Comparison of ENCODE assay signal across 8 cellular contexts in genomic region chr19:13748169-13748884, GRCh38. TPM values are rescaled to one million over a fixed set of nuclear protein-coding genes. Genes with fewer than 3 reads are reported as not detected.
DNase-seq lines count a peak whose midpoint lies in the region; ATAC-seq and TF ChIP-seq lines count a peak whose summit lies in the region.

No MANE protein-coding gene starts in this region.

- no peak for DNase-seq in HCT116 (ENCODE audit: low read depth, low spot score)
- DNase-seq in UCSD-AML1 (lab: John Stamatoyannopoulos, UW; ENCODE audit: unreplicated experiment), result peak; percentile 23
- DNase-seq in esophagus squamous epithelium (lab: John Stamatoyannopoulos, UW), result no peak
- peak; percentile 82 for DNase-seq in osteoblast (ENCODE audit: insufficient read length, low spot score, missing footprints)
- no peak for DNase-seq in cerebellar nuclear complex (lab: John Stamatoyannopoulos, UW)

- RAD21 ChIA-PET in HCT116 (lab: Charles Lee; ENCODE audit: low non-redundant PET in 1 of 2, low total read pairs in 2 of 2, uncharacterized antibody in 2 of 2, unreplicated experiment in 2 of 2), result no interaction called here

- peaks cover 24 to 39% (median 32%) of the 10 kb centered on the region in 11 experiments for H3K36me3 ChIP-seq in BLaER1 treated with 17β-estradiol and CSF1 and Interleukin-3, amounts not matched to agents 10 nM and 100 nM
- H3K36me3 ChIP-seq in HCT116 (ENCODE audit: control insufficient read depth in 1 of 2, insufficient read depth in 2 of 2, low read length in 2 of 2) (peaks cover 0 to 3% of the 10 kb centered on the region in 2 experiments; a peak in 2 of 4 replicates), esophagus squamous epithelium (peaks cover 0 to 26% (median 14%) of the 10 kb centered on the region in 3 donors), osteoblast (ENCODE audit: insufficient read depth, low read length) (peaks cover 16% of the 10 kb centered on the region)

- H2AFZ ChIP-seq in HCT116 (ENCODE audit: low read depth, low read length, poor library complexity, severe bottlenecking) (no peak overlapping the region), osteoblast (ENCODE audit: low read length) (peak overlapping the region; percentile 72)

- H3K27me3 ChIP-seq in BLaER1 treated with 17β-estradiol and CSF1 and Interleukin-3, amounts not matched to agents 10 nM and 100 nM, result no peaks in the 10 kb centered on the region
- H3K27me3 ChIP-seq in HCT116 (ENCODE audit: insufficient read depth, low read length), result no peaks in the 10 kb centered on the region
- no peaks in the 10 kb centered on the region for H3K27me3 ChIP-seq in esophagus squamous epithelium
- H3K27me3 ChIP-seq in osteoblast (ENCODE audit: insufficient read depth, low read length), result no peaks in the 10 kb centered on the region

- H3K9me2 ChIP-seq in HCT116 (ENCODE audit: insufficient read depth), result no peaks in the 10 kb centered on the region

- H3K4me1 ChIP-seq in BLaER1 treated with 17β-estradiol and CSF1 and Interleukin-3, amounts not matched to agents 10 nM and 100 nM, result peaks cover 15 to 58% (median 29%) of the 10 kb centered on the region in 10 experiments
- H3K4me1 ChIP-seq in HCT116 (ENCODE audit: control insufficient read depth in 1 of 2, insufficient read depth in 2 of 2, low read length in 2 of 2), result peaks cover 2 to 16% of the 10 kb centered on the region in 2 experiments; a peak in 3 of 4 replicates
- peaks cover 10 to 36% (median 11%) of the 10 kb centered on the region in 3 donors for H3K4me1 ChIP-seq in esophagus squamous epithelium
- peaks cover 3% of the 10 kb centered on the region for H3K4me1 ChIP-seq in osteoblast (ENCODE audit: insufficient read depth, low read length)

- TF ChIP-seq RAD21 in HCT116 (IDR thresholded peaks at IDR 0.05; ENCODE audit: low read depth), result no peak

- TF ChIP-seq CTCF in HCT116 (IDR thresholded peaks at IDR 0.05 in 2 of 3, conservative IDR thresholded peaks at IDR 0.05 in 1 of 3; ENCODE audit: borderline replicate concordance in 1 of 3, insufficient read depth in 1 of 3, low read depth in 2 of 3, low read length in 2 of 3) (no peak), esophagus squamous epithelium (IDR thresholded peaks at IDR 0.05) (peak in 1 of 6 experiments; percentile 3), osteoblast (IDR thresholded peaks at IDR 0.05; ENCODE audit: extremely low read depth, low read depth, low read length) (no peak)

- H3K27ac ChIP-seq in BLaER1 treated with 17β-estradiol and CSF1 and Interleukin-3, amounts not matched to agents 10 nM and 100 nM, result peak overlapping the region; percentile 76 to 90 (median 84)
- H3K27ac ChIP-seq in HCT116 (ENCODE audit: low read depth, low read length) (peak overlapping the region; percentile 83), esophagus squamous epithelium (peak overlapping the region; percentile 93 to 98 (median 96)), osteoblast (ENCODE audit: low read depth, low read length) (peak overlapping the region; percentile 96)

- BruUV-seq in HCT116 (replicated peaks; lab: Mats Ljungman, UMichigan), result TSS peak; percentile 89

- peak overlapping the region; percentile 71 to 96 (median 92) for H3K4me3 ChIP-seq in BLaER1 treated with 17β-estradiol and CSF1 and Interleukin-3, amounts not matched to agents 10 nM and 100 nM
- H3K4me3 ChIP-seq in HCT116 (replicated peaks in 1 of 2; ENCODE audit: low read depth in 1 of 2, low read length in 2 of 2), result peak overlapping the region; percentile 75 to 78
- H3K4me3 ChIP-seq in esophagus squamous epithelium, result peak overlapping the region; percentile 62 to 95 (median 91)
- H3K4me3 ChIP-seq in osteoblast (ENCODE audit: insufficient read depth, low read length), result peak overlapping the region; percentile 96

- intact Hi-C loops in HCT116 (cut with micrococcal nuclease), result no loop called here
- intact Hi-C loops in esophagus squamous epithelium (cut with DNase I), result no loop called here

- H3K4me2 ChIP-seq in BLaER1 treated with 17β-estradiol and CSF1 and Interleukin-3, amounts not matched to agents 10 nM and 100 nM, result peak overlapping the region; percentile 82 to 98 (median 96)
- H3K4me2 ChIP-seq in HCT116 (ENCODE audit: low read length), result peak overlapping the region; percentile 85
- peak overlapping the region; percentile 91 for H3K4me2 ChIP-seq in osteoblast (ENCODE audit: insufficient read depth, low read length)

- peaks cover 0 to 25% (median 7%) of the 10 kb centered on the region in 11 experiments; a peak in 9 of 22 replicates for H4K20me1 ChIP-seq in BLaER1 treated with 17β-estradiol and CSF1 and Interleukin-3, amounts not matched to agents 10 nM and 100 nM
- H4K20me1 ChIP-seq in HCT116 (ENCODE audit: insufficient read depth) (no peaks in the 10 kb centered on the region), osteoblast (ENCODE audit: insufficient read depth, low read length) (peaks cover 5% of the 10 kb centered on the region)

- TF ChIP-seq POLR2A in HCT116 (IDR thresholded peaks at IDR 0.05; ENCODE audit: borderline replicate concordance, extremely low read depth, insufficient read depth, insufficient read length) (no peak), esophagus squamous epithelium (IDR thresholded peaks at IDR 0.05) (no peak)

- H3K79me2 ChIP-seq in HCT116 (ENCODE audit: insufficient read depth, low read length) (peaks cover 22% of the 10 kb centered on the region), osteoblast (ENCODE audit: insufficient read depth, low read length) (peaks cover 36% of the 10 kb centered on the region)

- ATAC-seq in HCT116 (no peak), GM19455 (IDR thresholded peaks at IDR 0.05; ENCODE audit: unreplicated experiment) (no peak), HG03045 (IDR thresholded peaks at IDR 0.05; ENCODE audit: unreplicated experiment) (no peak)

- peak overlapping the region; percentile 82 to 92 (median 90) for H3K9ac ChIP-seq in BLaER1 treated with 17β-estradiol and CSF1 and Interleukin-3, amounts not matched to agents 10 nM and 100 nM
- H3K9ac ChIP-seq in HCT116 (ENCODE audit: low read length), result peak overlapping the region; percentile 92

- WGBS in esophagus squamous epithelium, 2 donors, result 1 to 3% methylated on average over 18 to 25 of the region's 25 CpGs

- POLR2A ChIA-PET in HCT116 (lab: Charles Lee), result interaction anchor here (1.0 to 2.6 kb wide), 5 partner anchors 17 to 114 kb away, joined by 3 to 23 read pairs (median 8); partner anchors contain the start of gene C19orf53

- CTCF ChIA-PET in HCT116 (lab: Charles Lee), result interaction anchor here (1.0 to 1.8 kb wide), 4 partner anchors 16 to 114 kb away, joined by 3 to 7 read pairs (median 6); partner anchors contain the start of gene MRI1

- H3K9me3 ChIP-seq in BLaER1 treated with 17β-estradiol and CSF1 and Interleukin-3, amounts not matched to agents 10 nM and 100 nM (replicated peaks in 1 of 11), result peaks cover 0 to 9% (median 6%) of the 10 kb centered on the region in 11 experiments; a peak in 13 of 22 replicates
- H3K9me3 ChIP-seq in HCT116 (ENCODE audit: control insufficient read depth in 1 of 2, insufficient read depth in 1 of 2, low read depth in 1 of 2, low read length in 2 of 2), result peaks cover 0 to 5% of the 10 kb centered on the region in 2 experiments; a peak in 1 of 4 replicates
- H3K9me3 ChIP-seq in esophagus squamous epithelium, result no peaks in the 10 kb centered on the region
- no peaks in the 10 kb centered on the region for H3K9me3 ChIP-seq in osteoblast (ENCODE audit: low read depth, low read length)

TF ChIP-seq in HCT116, 20 proteins besides CTCF, POLR2A, EP300 and RAD21:
- TF ChIP-seq EGR1 (IDR thresholded peaks at IDR 0.05; ENCODE audit: low read depth), result 0 out of 2 replicates have a peak, but pooled peaks have one; percentile 10
- TF ChIP-seq SRF (IDR thresholded peaks at IDR 0.05; ENCODE audit: low read depth), result no peak
- TF ChIP-seq SIN3A (IDR thresholded peaks at IDR 0.05; ENCODE audit: low read depth), result peak; percentile 37; the same call in 1 of the 2 replicates
- no peak for TF ChIP-seq EZH2phosphoT487 (IDR thresholded peaks at IDR 0.05; ENCODE audit: borderline replicate concordance)
- TF ChIP-seq JUND (IDR thresholded peaks at IDR 0.05), result no peak
TF ChIP-seq in HCT116: peak in this region for 2.

RNA-seq across cellular contexts. Expression of gene MRI1, which starts 16.0 kb away (rescaled TPM):
- total RNA-seq in HCT116 (2021; ENCODE audit: unreplicated experiment) (19.6 TPM), esophagus squamous epithelium (10 to 100 TPM; 32.0 to 50.9 (median 37.2) TPM), osteoblast (33.7 and 35.4 TPM in 2 replicates)
- 11.1 and 13.1 TPM in 2 replicates for polyA plus RNA-seq in HCT116 (2012)

RNA-seq across cellular contexts. Expression of gene C19orf53, which starts 25.9 kb away (rescaled TPM):
- 115 TPM for total RNA-seq in HCT116 (2021; ENCODE audit: unreplicated experiment)
- polyA plus RNA-seq in HCT116 (2012), result 217 and 237 TPM in 2 replicates
- 100 to 1,000 TPM; 114 to 129 (median 120) TPM for total RNA-seq in esophagus squamous epithelium
- 33.3 and 34.8 TPM in 2 replicates for total RNA-seq in osteoblast

RNA-seq across cellular contexts. Expression of gene ZSWIM4, which starts 46.9 kb away (rescaled TPM):
- 9.8 TPM for total RNA-seq in HCT116 (2021; ENCODE audit: unreplicated experiment)
- polyA plus RNA-seq in HCT116 (2012), result 5.4 and 6.1 TPM in 2 replicates
- 10 to 100 TPM in 3 of 4 donors, 1 to 10 TPM in 1; 7.2 to 41.4 (median 16.9) TPM for total RNA-seq in esophagus squamous epithelium
- total RNA-seq in osteoblast, result 6.8 and 9.0 TPM in 2 replicates

Comparison
In these comparisons a context has a peak if more than half of its experiments do, and no peak if none do; other contexts are left out.
1. DNase-seq: peak in UCSD-AML1 (single experiment) and osteoblast (single experiment); none in HCT116 (single experiment), esophagus squamous epithelium (single experiment) and cerebellar nuclear complex (0 of 2).
2. Peak in every context shown above with its lines, with median percentiles within 50 percentile points of each other: H3K27ac ChIP-seq, H3K4me2 ChIP-seq and H3K4me3 ChIP-seq.